8 cellular contexts compared by ENCODE assay signal in genomic region chr9:84296146-84296843, GRCh38. TPM values are rescaled to one million over a fixed set of nuclear protein-coding genes. Genes with fewer than 3 reads are reported as not detected.
DNase-seq lines count a peak whose midpoint lies in the region; ATAC-seq, FAIRE-seq and TF ChIP-seq lines count a peak whose summit lies in the region.

No MANE protein-coding gene starts in this region.

- no peak for TF ChIP-seq CTCF in PC-3 (conservative IDR thresholded peaks at IDR 0.05; ENCODE audit: low read depth, low read length)
- no peak for TF ChIP-seq CTCF in brain microvascular endothelial cell (IDR thresholded peaks at IDR 0.05; ENCODE audit: low read depth, low read length, missing control alignments)

- peak; percentile 18 for DNase-seq in GM04504 (ENCODE audit: low read depth)
- peak; percentile 51 for DNase-seq in H54 (ENCODE audit: insufficient read length, low spot score)
- peak; percentile 25 for DNase-seq in PC-3
- DNase-seq in brain microvascular endothelial cell = peak; percentile 65
- DNase-seq in stimulated activated CD4-positive, alpha-beta T cell treated with anti-CD3 and anti-CD28 coated beads, Interleukin-2, amount 100 ng/mL, for 48 hours = peak; percentile 42 to 46
- no peak for DNase-seq in pons (ENCODE audit: low spot score)
- no peak for DNase-seq in DMS 273 (lab: John Stamatoyannopoulos, UW; ENCODE audit: unreplicated experiment)
- DNase-seq in COLO668 (lab: John Stamatoyannopoulos, UW; ENCODE audit: unreplicated experiment) = no peak

- no peaks in the 10 kb centered on the region for H3K79me2 ChIP-seq in PC-3 (ENCODE audit: low read length)

- H3F3A ChIP-seq in PC-3 (ENCODE audit: low read length, unreplicated experiment) = no peaks in the 10 kb centered on the region

- CTCF ChIA-PET in PC-3 (lab: Charles Lee) = no interaction called here

- H3K4me2 ChIP-seq in PC-3 (ENCODE audit: low read length) = peak overlapping the region; percentile 52

- peak overlapping the region; percentile 72 for H2AFZ ChIP-seq in PC-3 (ENCODE audit: low read length)

- peaks cover 8% of the 10 kb centered on the region for H3K4me1 ChIP-seq in PC-3 (ENCODE audit: insufficient read depth, low read length)

- H3K9me3 ChIP-seq in PC-3 (ENCODE audit: low read length) = no peaks in the 10 kb centered on the region

- H3K27me3 ChIP-seq in PC-3 (ENCODE audit: low read length) (no peaks in the 10 kb centered on the region), brain microvascular endothelial cell (replicated peaks) (no peaks in the 10 kb centered on the region)

- FAIRE-seq in H54 (lab: Jason Lieb, UNC) = peak; percentile 92

- no peaks in the 10 kb centered on the region for H3K9me2 ChIP-seq in PC-3 (replicated peaks; ENCODE audit: low read length)

- POLR2A ChIA-PET in PC-3 (lab: Charles Lee; ENCODE audit: unreplicated experiment) = no interaction called here

- no peak overlapping the region for H3K9ac ChIP-seq in PC-3 (ENCODE audit: low read length)

- intact Hi-C loops in PC-3 (cut with micrococcal nuclease) = no loop called here

- H3K4me3 ChIP-seq in PC-3 (ENCODE audit: low read length) (no peak overlapping the region), brain microvascular endothelial cell (ENCODE audit: low read depth, low read length) (no peak overlapping the region)

- in situ Hi-C loops in brain microvascular endothelial cell (cut with HindIII; ENCODE audit: low pct_ligation_motif_present, low sequenced_read_pairs) = no loop called here

- H4K20me1 ChIP-seq in PC-3 (ENCODE audit: low read length) = no peaks in the 10 kb centered on the region

- no peak for TF ChIP-seq POLR2A in H54 (IDR thresholded peaks at IDR 0.05; ENCODE audit: low read depth, low read length)

- BruUV-seq in PC-3 (replicated peaks; lab: Mats Ljungman, UMichigan) = no TSS peak

- H3K27ac ChIP-seq in PC-3 (ENCODE audit: low read length) (no peak overlapping the region), brain microvascular endothelial cell (peak overlapping the region; percentile 66)

- H3K36me3 ChIP-seq in PC-3 (ENCODE audit: low read depth, low read length) (no peaks in the 10 kb centered on the region), brain microvascular endothelial cell (replicated peaks) (no peaks in the 10 kb centered on the region)

- ATAC-seq in PC-3 = no peak

RNA-seq across cellular contexts. Expression of gene SLC28A3, which starts 44.3 kb away (rescaled TPM):
- not detected in 2 replicates for total RNA-seq in PC-3 (2014; rRNA removed)

Comparison
In these comparisons a context has a peak if more than half of its experiments do, and no peak if none do; other contexts are left out.
1. DNase-seq: peak in GM04504 (single experiment), H54 (single experiment), PC-3 (single experiment), brain microvascular endothelial cell (single experiment) and stimulated activated CD4-positive, alpha-beta T cell treated with anti-CD3 and anti-CD28 coated beads, Interleukin-2, amount 100 ng/mL, for 48 hours (2 of 2); none in pons (single experiment), DMS 273 (single experiment) and COLO668 (single experiment).